8 cellular contexts compared by ENCODE assay signal in genomic region chr6:55578537-55579363, GRCh38. TPM values are rescaled to one million over a fixed set of nuclear protein-coding genes. Genes with fewer than 3 reads are reported as not detected.
A peak's percentile ranks its signal among the peaks of the same experiment; 100 is the strongest.
DNase-seq lines count a peak whose midpoint lies in the region; ATAC-seq and TF ChIP-seq lines count a peak whose summit lies in the region.

HMGCLL1 (minus strand) TSS chr6:55579192; CDS start chr6:55579055, 137 bp downstream.

- no peaks in the 10 kb centered on the region for H3K4me1 ChIP-seq in breast epithelium
- H3K4me1 ChIP-seq in gastrocnemius medialis = no peaks in the 10 kb centered on the region

- no peak for TF ChIP-seq CTCF in breast epithelium (IDR thresholded peaks at IDR 0.05)
- TF ChIP-seq CTCF in gastrocnemius medialis (IDR thresholded peaks at IDR 0.05 in 4 of 5, conservative IDR thresholded peaks at IDR 0.05 in 1 of 5) = no peak

- H3K36me3 ChIP-seq in breast epithelium (no peaks in the 10 kb centered on the region), gastrocnemius medialis (no peaks in the 10 kb centered on the region)

- DNase-seq in NCI-H146 (lab: John Stamatoyannopoulos, UW) (peak; percentile 58), breast epithelium (ENCODE audit: low spot score in 2 of 2) (peak in 1 of 2 donors; percentile 19), iPS-NIHi11 (ENCODE audit: low spot score) (peak; percentile 92), gastrocnemius medialis (peak in 1 of 2 donors; percentile 20), mucosa of gallbladder (ENCODE audit: low spot score) (no peak), NCI-H1048 (lab: John Stamatoyannopoulos, UW) (no peak)
- no peak for DNase-seq in stimulated activated CD4-positive, alpha-beta T cell treated with anti-CD3 and anti-CD28 coated beads, Interleukin-4, amount 100 ng/mL, for 4 hours

- no peaks in the 10 kb centered on the region for H3K27me3 ChIP-seq in breast epithelium
- H3K27me3 ChIP-seq in gastrocnemius medialis = no peaks in the 10 kb centered on the region

- peaks cover 0 to 2% of the 10 kb centered on the region in 2 donors for H3K9me3 ChIP-seq in breast epithelium
- H3K9me3 ChIP-seq in gastrocnemius medialis = no peaks in the 10 kb centered on the region

- H3K27ac ChIP-seq in breast epithelium (peak within 1 kb of the TSS; percentile 45 to 72), gastrocnemius medialis (peak within 1 kb of the TSS; percentile 59 to 66 (median 62))

- no peak for ATAC-seq in gastrocnemius medialis
- ATAC-seq in GM21723 (IDR thresholded peaks at IDR 0.05; ENCODE audit: unreplicated experiment) = no peak

- in situ Hi-C loops in gastrocnemius medialis (cut with MboI; ENCODE audit: low sequenced_read_pairs in 4 of 4) = no loop called here

- intact Hi-C loops in breast epithelium (cut with DNase I; ENCODE audit: low total_unique reads) = no loop called here
- intact Hi-C loops in gastrocnemius medialis (cut with DNase I; ENCODE audit: low total_unique reads) = loop anchor here (5.0 kb wide), 1 partner anchor 304 kb away; no protein-coding TSS in a partner anchor

- H3K4me3 ChIP-seq in breast epithelium = peak within 1 kb of the TSS; percentile 38 to 75 (median 64)
- peak within 1 kb of the TSS; percentile 38 to 57 (median 48) for H3K4me3 ChIP-seq in gastrocnemius medialis

- TF ChIP-seq POLR2A in breast epithelium (IDR thresholded peaks at IDR 0.05) = no peak
- peak in 1 of 2 donors; percentile 16 for TF ChIP-seq POLR2A in gastrocnemius medialis (IDR thresholded peaks at IDR 0.05)

RNA-seq across cellular contexts. Expression of gene HMGCLL1, which starts in this region (rescaled TPM):
- total RNA-seq in breast epithelium (1 to 10 TPM; 2.6 to 6.9 (median 3.7) TPM), gastrocnemius medialis (1 to 10 TPM in 2 of 4 donors, under 1 TPM in 2; 0.53 to 3.6 (median 1.2) TPM), mucosa of gallbladder (0.83 TPM)

Comparison
In these comparisons a context has a peak if more than half of its experiments do, and no peak if none do; other contexts are left out.
1. DNase-seq: peak in NCI-H146 (single experiment) and iPS-NIHi11 (single experiment); none in mucosa of gallbladder (single experiment), NCI-H1048 (single experiment) and stimulated activated CD4-positive, alpha-beta T cell treated with anti-CD3 and anti-CD28 coated beads, Interleukin-4, amount 100 ng/mL, for 4 hours (0 of 2).